Comparison of ENCODE assay signal across 8 cellular contexts in the genomic region with DNA sequence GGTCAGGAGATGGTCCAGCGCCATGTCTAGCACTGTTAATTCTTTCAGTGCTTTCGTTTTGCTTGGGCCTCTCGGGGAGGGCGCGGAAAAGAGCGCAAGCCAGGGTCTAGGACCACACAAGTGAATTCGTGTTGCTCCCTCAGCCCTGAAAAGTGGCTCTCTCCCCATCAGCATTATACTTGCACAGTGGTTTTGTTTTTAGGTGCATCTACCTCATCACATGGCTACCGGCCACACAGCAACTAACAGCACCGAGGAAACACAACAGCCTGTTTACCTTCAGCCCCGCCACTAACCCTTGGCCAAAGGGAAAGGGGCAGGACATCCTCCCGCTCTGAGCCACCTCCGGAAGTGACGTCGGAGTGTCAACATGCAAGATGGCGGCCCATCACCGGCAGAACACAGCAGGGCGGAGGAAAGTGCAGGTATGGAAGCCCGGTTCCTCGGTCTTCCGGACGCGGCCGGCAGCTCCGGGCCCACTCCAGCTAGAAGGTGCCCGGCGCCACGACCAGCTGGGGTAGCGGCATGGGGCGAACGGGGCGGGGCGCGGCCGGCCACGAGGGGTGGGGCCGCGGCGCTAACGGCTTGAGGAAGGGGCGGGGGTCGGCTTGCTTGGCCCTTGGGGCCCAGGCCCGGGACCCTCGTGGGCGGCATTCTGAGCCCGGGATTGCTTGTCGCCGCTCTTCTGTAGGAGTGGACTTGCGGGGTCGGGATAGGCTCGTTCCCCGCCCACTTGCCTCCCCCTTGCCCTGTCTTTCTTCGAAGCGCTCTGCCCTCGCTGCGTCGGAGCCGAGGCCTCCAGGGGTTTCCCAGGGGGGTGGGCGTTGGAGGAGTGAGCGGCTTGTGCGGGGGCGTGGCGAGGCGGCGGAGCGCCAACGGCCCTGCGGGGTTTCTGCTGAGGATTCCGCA. TPM values are rescaled to one million over a fixed set of nuclear protein-coding genes. Genes with fewer than 3 reads are reported as not detected.
DNase-seq lines count a peak whose midpoint lies in the region; ATAC-seq, FAIRE-seq and TF ChIP-seq lines count a peak whose summit lies in the region.

A gene (minus strand): TSS at position 296 of the 909 bp plus-strand sequence. CDS start 101,582 bp downstream, outside the sequence.
A gene (plus strand): TSS at position 368 of the 909 bp plus-strand sequence. CDS start 10 bp downstream, at position 378.

- peak within 1 kb of the TSS; percentile 26 to 93 (median 76) for H3K4me3 ChIP-seq in adrenal gland
- H3K4me3 ChIP-seq in heart right ventricle: peak within 1 kb of the TSS; percentile 78 to 99 (median 97)

- H3K4me1 ChIP-seq in adrenal gland (replicated peaks in 1 of 2) (peaks cover 11 to 20% of the 10 kb centered on the region in 2 donors), heart right ventricle (peaks cover 2 to 39% (median 23%) of the 10 kb centered on the region in 9 donors)

- DNase-seq in GM12892 (ENCODE audit: insufficient read length) (peak; percentile 85), NCI-H1436 (lab: John Stamatoyannopoulos, UW) (peak; percentile 67), SW480 (ENCODE audit: low spot score) (peak; percentile 91), adrenal gland (peak; percentile 92 to 98 (median 96)), heart right ventricle (peak; percentile 90 to 97), pons (ENCODE audit: low spot score) (peak; percentile 97), type B pancreatic cell (ENCODE audit: extremely low spot score, unreplicated experiment) (peak; percentile 92)

- no peaks in the 10 kb centered on the region for H3K27me3 ChIP-seq in adrenal gland
- no peaks in the 10 kb centered on the region for H3K27me3 ChIP-seq in heart right ventricle

- 0 to 1% (median 0%) methylated on average over 21 to 68 of the region's 68 CpGs for WGBS in adrenal gland, 4 donors
- 1% methylated on average over 67 to 68 of the region's 68 CpGs for WGBS in heart right ventricle, 2 donors

- no peaks in the 10 kb centered on the region for H3K27me3 Mint-ChIP-seq in type B pancreatic cell

- H3K4me3 Mint-ChIP-seq in type B pancreatic cell: peak within 1 kb of the TSS; percentile 97

- no peaks in the 10 kb centered on the region for H3K36me3 Mint-ChIP-seq in type B pancreatic cell

- H3K27ac ChIP-seq in adrenal gland: peak within 1 kb of the TSS; percentile 40 to 88 (median 81)
- peak within 1 kb of the TSS; percentile 14 to 94 (median 84) for H3K27ac ChIP-seq in heart right ventricle

- peak within 1 kb of the TSS; percentile 96 for H3K27ac Mint-ChIP-seq in type B pancreatic cell

- no peaks in the 10 kb centered on the region for H3K9me3 ChIP-seq in adrenal gland (replicated peaks in 1 of 3)
- no peaks in the 10 kb centered on the region for H3K9me3 ChIP-seq in heart right ventricle

- no peaks in the 10 kb centered on the region for H3K36me3 ChIP-seq in adrenal gland (replicated peaks in 1 of 2)
- H3K36me3 ChIP-seq in heart right ventricle: no peaks in the 10 kb centered on the region

- ATAC-seq in HG02840 (IDR thresholded peaks at IDR 0.05; ENCODE audit: low FRiP score, unreplicated experiment) (peak; percentile 100), heart right ventricle (peak; percentile 99 to 100 (median 99))

- intact Hi-C loops in adrenal gland (cut with DNase I) (no loop called here), heart right ventricle (cut with DNase I) (loop anchor here in 1 of 10 donors (5.0 kb wide), 1 partner anchor 50 kb away; no protein-coding TSS in a partner anchor)

- no peak for TF ChIP-seq CTCF in adrenal gland (IDR thresholded peaks at IDR 0.05)
- TF ChIP-seq CTCF in heart right ventricle (IDR thresholded peaks at IDR 0.05): no peak
- TF ChIP-seq CTCF in type B pancreatic cell (conservative IDR thresholded peaks at IDR 0.05): no peak

- peaks cover 4% of the 10 kb centered on the region for H3K9me3 Mint-ChIP-seq in type B pancreatic cell

- TF ChIP-seq POLR2A in GM12892 (IDR thresholded peaks at IDR 0.05; ENCODE audit: low read depth, low read length): peak; percentile 94
- peak; percentile 59 to 95 for TF ChIP-seq POLR2A in adrenal gland (IDR thresholded peaks at IDR 0.05)

- peaks cover 28% of the 10 kb centered on the region for H3K4me1 Mint-ChIP-seq in type B pancreatic cell (ENCODE audit: unreplicated experiment)

- FAIRE-seq in GM12892 (lab: Jason Lieb, UNC): peak; percentile 99

RNA-seq across cellular contexts. Expression of the first gene that starts in this region (rescaled TPM):
- 0.13 TPM for polyA plus RNA-seq in GM12892 (2012; ENCODE audit: missing spikeins)
- total RNA-seq in adrenal gland: under 1 TPM in 7 of 8 donors, not detected in 1; 0.10 to 0.41 (median 0.16) TPM
- under 1 TPM; 0.16 to 0.33 (median 0.27) TPM for polyA plus RNA-seq in adrenal gland
- under 1 TPM in 8 of 10 donors, not detected in 2; 0.04 to 0.12 (median 0.07) TPM for total RNA-seq in heart right ventricle
- polyA plus RNA-seq in heart right ventricle: under 1 TPM; 0.01 to 0.15 TPM
- 0.21 and 1.4 TPM in 2 replicates for total RNA-seq in type B pancreatic cell (ENCODE audit: low replicate concordance)

RNA-seq across cellular contexts. Expression of the second gene that starts in this region (rescaled TPM):
- 19.4 TPM for polyA plus RNA-seq in GM12892 (2012; ENCODE audit: missing spikeins)
- 10 to 100 TPM; 21.8 to 57.1 (median 28.7) TPM for total RNA-seq in adrenal gland
- 10 to 100 TPM; 15.4 to 42.2 (median 17.7) TPM for polyA plus RNA-seq in adrenal gland
- total RNA-seq in heart right ventricle: 10 to 100 TPM; 14.5 to 37.2 (median 31.0) TPM
- polyA plus RNA-seq in heart right ventricle: 10 to 100 TPM in 1 of 2 donors, 1 to 10 TPM in 1; 8.0 to 11.4 TPM
- 45.0 and 61.4 TPM in 2 replicates for total RNA-seq in type B pancreatic cell (ENCODE audit: low replicate concordance)

Comparison
In these comparisons a context has a peak if more than half of its experiments do, and no peak if none do; other contexts are left out.
1. Peak in every context shown above with its lines: DNase-seq, ATAC-seq, H3K4me3 ChIP-seq and H3K27ac ChIP-seq.